In genomic region chr17:27332485-27333409, GRCh38 we compare ENCODE assay signal across 8 cellular contexts. TPM values are rescaled to one million over a fixed set of nuclear protein-coding genes. Genes with fewer than 3 reads are reported as not detected.
DNase-seq lines count a peak whose midpoint lies in the region; TF ChIP-seq lines count a peak whose summit lies in the region.

No MANE protein-coding gene starts in this region.

- peak overlapping the region; percentile 55 for H3K4me3 ChIP-seq in H7 (ENCODE audit: insufficient read depth, low read depth, low read length)
- H3K4me3 ChIP-seq in neutrophil (ENCODE audit: low read depth in 1 of 2, low read length in 1 of 2) = peak overlapping the region; percentile 60 to 64

- H3K27ac ChIP-seq in neutrophil (peak overlapping the region; percentile 62), substantia nigra (ENCODE audit: low read depth, low read length, poor library complexity, severe bottlenecking) (peak overlapping the region; percentile 94)

- H3K36me3 ChIP-seq in H7 (replicated peaks; ENCODE audit: control insufficient read depth, insufficient read depth, low read length) (no peaks in the 10 kb centered on the region), neutrophil (no peaks in the 10 kb centered on the region)

- TF ChIP-seq CTCF in neutrophil (IDR thresholded peaks at IDR 0.05) = peak; percentile 91

- peaks cover 22 to 23% of the 10 kb centered on the region in 2 experiments for H3K4me1 ChIP-seq in neutrophil (ENCODE audit: control insufficient read depth in 1 of 2, insufficient read depth in 1 of 2, low read depth in 1 of 2, low read length in 1 of 2)

- in situ Hi-C loops in G401 (cut with HindIII; ENCODE audit: low sequenced_read_pairs) = no loop called here

- no peaks in the 10 kb centered on the region for H3K9me3 ChIP-seq in neutrophil

- H3K27me3 ChIP-seq in H7 (ENCODE audit: control insufficient read depth, insufficient read depth, low read length) (no peaks in the 10 kb centered on the region), neutrophil (no peaks in the 10 kb centered on the region)

- DNase-seq in G401 (ENCODE audit: low spot score) = peak; percentile 88
- peak; percentile 94 for DNase-seq in H7
- DNase-seq in M059J (ENCODE audit: low read depth) = peak; percentile 97
- DNase-seq in SIG-M5 treated with dmso at 0.1 percent for 504 hours (lab: John Stamatoyannopoulos, UW; ENCODE audit: unreplicated experiment) = peak; percentile 97
- DNase-seq in activated naive CD4-positive, alpha-beta T cell (lab: John Stamatoyannopoulos, UW) = peak; percentile 47 to 82 (median 62)
- DNase-seq in foreskin melanocyte = peak; percentile 99
- DNase-seq in substantia nigra (lab: John Stamatoyannopoulos, UW) = peak; percentile 84 to 99 (median 97)

RNA-seq across cellular contexts. Expression of gene WSB1, which starts 38.8 kb away (rescaled TPM):
- 72.2 and 88.3 TPM in 2 replicates for total RNA-seq in G401 (2014; rRNA removed; shearing (Covaris generic))
- 66.7 and 92.2 TPM in 2 replicates for total RNA-seq in H7 (2014; rRNA removed; shearing (Covaris generic))
- 30.3 and 39.4 TPM in 2 replicates for total RNA-seq in M059J (2014; rRNA removed; shearing (Covaris generic))

Comparison
In these comparisons a context has a peak if more than half of its experiments do, and no peak if none do; other contexts are left out.
1. Peak in every context shown above with its lines: DNase-seq, H3K4me3 ChIP-seq and H3K27ac ChIP-seq.